Comparison of ENCODE assay signal across 1 cellular context in the genomic region with DNA sequence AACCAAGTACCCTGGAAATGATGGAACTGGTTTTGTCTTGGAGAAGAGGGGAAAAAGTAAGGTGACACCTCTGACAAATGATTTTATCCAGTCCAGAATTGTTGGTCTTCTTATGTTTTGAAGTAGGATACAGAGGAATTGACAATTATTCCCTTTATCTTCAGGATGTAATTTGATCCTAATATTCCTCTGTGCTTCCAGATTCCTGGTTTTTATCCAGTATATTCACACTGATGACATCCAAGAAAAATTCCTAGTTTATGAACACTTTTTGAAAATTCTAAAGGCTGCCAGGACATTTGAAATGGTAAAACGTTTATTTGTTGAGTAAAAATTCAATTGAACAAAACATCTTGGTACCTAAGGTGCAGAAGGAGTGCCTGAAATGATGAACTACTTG.
TF ChIP-seq lines count a peak whose summit lies in the region.

No MANE protein-coding gene starts in this region.

TF ChIP-seq in HepG2, 621 proteins besides CTCF, POLR2A, EP300 and RAD21:
- no peak for TF ChIP-seq ZNF563 (CRISPR knock-in tag; IDR thresholded peaks at IDR 0.05)
- no peak for TF ChIP-seq MED8 (CRISPR knock-in tag; IDR thresholded peaks at IDR 0.05; ENCODE audit: insufficient replicate concordance)
- no peak for TF ChIP-seq ZNF616 (CRISPR knock-in tag; IDR thresholded peaks at IDR 0.05; ENCODE audit: low read depth)
- TF ChIP-seq, protein P1, sequence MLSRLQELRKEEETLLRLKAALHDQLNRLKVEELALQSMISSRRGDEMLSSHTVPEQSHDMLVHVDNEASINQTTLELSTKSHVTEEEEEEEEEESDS (CRISPR knock-in tag; IDR thresholded peaks at IDR 0.05; ENCODE audit: borderline replicate concordance), result no peak
- TF ChIP-seq, protein P2, sequence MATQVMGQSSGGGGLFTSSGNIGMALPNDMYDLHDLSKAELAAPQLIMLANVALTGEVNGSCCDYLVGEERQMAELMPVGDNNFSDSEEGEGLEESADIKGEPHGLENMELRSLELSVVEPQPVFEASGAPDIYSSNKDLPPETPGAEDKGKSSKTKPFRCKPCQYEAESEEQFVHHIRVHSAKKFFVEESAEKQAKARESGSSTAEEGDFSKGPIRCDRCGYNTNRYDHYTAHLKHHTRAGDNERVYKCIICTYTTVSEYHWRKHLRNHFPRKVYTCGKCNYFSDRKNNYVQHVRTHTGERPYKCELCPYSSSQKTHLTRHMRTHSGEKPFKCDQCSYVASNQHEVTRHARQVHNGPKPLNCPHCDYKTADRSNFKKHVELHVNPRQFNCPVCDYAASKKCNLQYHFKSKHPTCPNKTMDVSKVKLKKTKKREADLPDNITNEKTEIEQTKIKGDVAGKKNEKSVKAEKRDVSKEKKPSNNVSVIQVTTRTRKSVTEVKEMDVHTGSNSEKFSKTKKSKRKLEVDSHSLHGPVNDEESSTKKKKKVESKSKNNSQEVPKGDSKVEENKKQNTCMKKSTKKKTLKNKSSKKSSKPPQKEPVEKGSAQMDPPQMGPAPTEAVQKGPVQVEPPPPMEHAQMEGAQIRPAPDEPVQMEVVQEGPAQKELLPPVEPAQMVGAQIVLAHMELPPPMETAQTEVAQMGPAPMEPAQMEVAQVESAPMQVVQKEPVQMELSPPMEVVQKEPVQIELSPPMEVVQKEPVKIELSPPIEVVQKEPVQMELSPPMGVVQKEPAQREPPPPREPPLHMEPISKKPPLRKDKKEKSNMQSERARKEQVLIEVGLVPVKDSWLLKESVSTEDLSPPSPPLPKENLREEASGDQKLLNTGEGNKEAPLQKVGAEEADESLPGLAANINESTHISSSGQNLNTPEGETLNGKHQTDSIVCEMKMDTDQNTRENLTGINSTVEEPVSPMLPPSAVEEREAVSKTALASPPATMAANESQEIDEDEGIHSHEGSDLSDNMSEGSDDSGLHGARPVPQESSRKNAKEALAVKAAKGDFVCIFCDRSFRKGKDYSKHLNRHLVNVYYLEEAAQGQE (IDR thresholded peaks at IDR 0.05; ENCODE audit: borderline replicate concordance in 1 of 2, low read depth in 1 of 2, low read length in 2 of 2), result no peak
- no peak for TF ChIP-seq ZNF460 (CRISPR knock-in tag; IDR thresholded peaks at IDR 0.05; ENCODE audit: borderline replicate concordance)
- TF ChIP-seq, protein P3, sequence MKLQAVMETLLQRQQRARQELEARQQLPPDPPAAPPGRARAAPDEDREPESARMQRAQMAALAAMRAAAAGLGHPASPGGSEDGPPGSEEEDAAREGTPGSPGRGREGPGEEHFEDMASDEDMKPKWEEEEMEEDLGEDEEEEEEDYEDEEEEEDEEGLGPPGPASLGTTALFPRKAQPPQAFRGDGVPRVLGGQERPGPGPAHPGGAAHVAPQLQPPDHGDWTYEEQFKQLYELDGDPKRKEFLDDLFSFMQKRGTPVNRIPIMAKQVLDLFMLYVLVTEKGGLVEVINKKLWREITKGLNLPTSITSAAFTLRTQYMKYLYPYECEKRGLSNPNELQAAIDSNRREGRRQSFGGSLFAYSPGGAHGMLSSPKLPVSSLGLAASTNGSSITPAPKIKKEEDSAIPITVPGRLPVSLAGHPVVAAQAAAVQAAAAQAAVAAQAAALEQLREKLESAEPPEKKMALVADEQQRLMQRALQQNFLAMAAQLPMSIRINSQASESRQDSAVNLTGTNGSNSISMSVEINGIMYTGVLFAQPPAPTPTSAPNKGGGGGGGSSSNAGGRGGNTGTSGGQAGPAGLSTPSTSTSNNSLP (IDR thresholded peaks at IDR 0.05; ENCODE audit: low read depth, low read length), result no peak
- no peak for TF ChIP-seq TAF1 (CRISPR knock-in tag; IDR thresholded peaks at IDR 0.05)
